ENCODE assay signal across 1 cellular context in the genomic region with DNA sequence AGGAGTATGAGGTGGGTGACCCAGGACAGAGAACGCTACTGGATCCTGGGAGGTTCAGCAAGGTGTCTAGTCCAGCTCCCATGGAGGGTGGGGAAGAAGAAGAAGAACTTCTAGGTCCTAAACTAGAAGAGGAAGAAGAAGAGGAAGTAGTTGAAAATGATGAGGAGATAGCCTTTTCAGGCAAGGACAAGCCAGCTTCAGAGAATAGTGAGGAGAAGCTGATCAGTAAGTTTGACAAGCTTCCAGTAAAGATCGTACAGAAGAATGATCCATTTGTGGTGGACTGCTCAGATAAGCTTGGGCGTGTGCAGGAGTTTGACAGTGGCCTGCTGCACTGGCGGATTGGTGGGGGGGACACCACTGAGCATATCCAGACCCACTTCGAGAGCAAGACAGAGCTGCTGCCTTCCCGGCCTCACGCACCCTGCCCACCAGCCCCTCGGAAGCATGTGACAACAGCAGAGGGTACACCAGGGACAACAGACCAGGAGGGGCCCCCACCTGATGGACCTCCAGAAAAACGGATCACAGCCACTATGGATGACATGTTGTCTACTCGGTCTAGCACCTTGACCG.
TF ChIP-seq lines count a peak whose summit lies in the region.

No MANE protein-coding gene starts in this region.

TF ChIP-seq in HepG2, 621 proteins besides CTCF, POLR2A, EP300 and RAD21:
- TF ChIP-seq ZNF891 (CRISPR knock-in tag; IDR thresholded peaks at IDR 0.05): no peak
TF ChIP-seq in HepG2: peak in this region for 0.
